ENCODE assay signal across 8 cellular contexts in genomic region chr6:35024601-35025054, GRCh38.
A peak's percentile ranks its signal among the peaks of the same experiment; 100 is the strongest.
DNase-seq lines count a peak whose midpoint lies in the region; ATAC-seq, FAIRE-seq and TF ChIP-seq lines count a peak whose summit lies in the region.

No MANE protein-coding gene starts in this region.

- H3K27me3 Mint-ChIP-seq in activated T-cell treated with anti-CD3 and anti-CD28 coated beads, Interleukin-2, amount 50 U/mL, for 24 hours: no peaks in the 10 kb centered on the region

- H3K36me3 Mint-ChIP-seq in activated T-cell treated with anti-CD3 and anti-CD28 coated beads, Interleukin-2, amount 50 U/mL, for 24 hours (ENCODE audit: low read depth): peaks cover 13% of the 10 kb centered on the region

- peak; percentile 73 for DNase-seq in Caki2 (ENCODE audit: low read depth)
- peak; percentile 8 for DNase-seq in NCI-H146 treated with DMSO at 0.1 percent for 48 hours (lab: John Stamatoyannopoulos, UW; ENCODE audit: unreplicated experiment)
- DNase-seq in caudate nucleus (lab: John Stamatoyannopoulos, UW): peak in 33 of 61 donors; percentile 16 to 63 (median 34)
- peak; percentile 80 for DNase-seq in lung (ENCODE audit: low spot score)
- no peak for DNase-seq in vagina (ENCODE audit: extremely low spot score in 2 of 2)
- DNase-seq in GM10248 (ENCODE audit: extremely low spot score): no peak
- no peak for DNase-seq in activated T-cell treated with anti-CD3 and anti-CD28 coated beads, Interleukin-2, amount 50 U/mL, for 24 hours
- DNase-seq in GM12891 (ENCODE audit: insufficient read length, low spot score): no peak

- TF ChIP-seq POLR2A in vagina (IDR thresholded peaks at IDR 0.05): no peak
- TF ChIP-seq POLR2A in GM12891 (IDR thresholded peaks at IDR 0.05; ENCODE audit: low read depth, low read length): no peak

- H3K4me1 ChIP-seq in lung (ENCODE audit: control insufficient read depth in 2 of 2, insufficient read depth in 2 of 2, low read length in 2 of 2): peaks cover 21 to 30% of the 10 kb centered on the region in 2 donors
- H3K4me1 ChIP-seq in vagina: peaks cover 75% of the 10 kb centered on the region

- no peak for FAIRE-seq in GM12891 (lab: Jason Lieb, UNC)

- intact Hi-C loops in vagina (cut with DNase I): no loop called here

- ATAC-seq in lung (ENCODE audit: insufficient read depth, low FRiP score): peak; percentile 57

- in situ Hi-C loops in Caki2 (cut with HindIII; ENCODE audit: low pct_unique_long_range_greater_than_20kb, low sequenced_read_pairs): no loop called here

- no peaks in the 10 kb centered on the region for H3K27me3 ChIP-seq in lung (ENCODE audit: control insufficient read depth, insufficient read depth)
- H3K27me3 ChIP-seq in vagina: no peaks in the 10 kb centered on the region

- CTCF ChIA-PET in GM10248 (lab: Yijun Ruan, JAX): interaction anchor here (0.8 to 1.3 kb wide), 2 partner anchors 9 to 13 kb away, joined by 4 read pairs; no protein-coding TSS in a partner anchor

- H3K4me3 ChIP-seq in lung (no peak overlapping the region), vagina (no peak overlapping the region)

- no peaks in the 10 kb centered on the region for H3K4me1 Mint-ChIP-seq in activated T-cell treated with anti-CD3 and anti-CD28 coated beads, Interleukin-2, amount 50 U/mL, for 24 hours (ENCODE audit: low read depth)

- POLR2A ChIA-PET in GM10248 (lab: Yijun Ruan, JAX): no interaction called here

- no peak overlapping the region for H3K4me3 Mint-ChIP-seq in activated T-cell treated with anti-CD3 and anti-CD28 coated beads, Interleukin-2, amount 50 U/mL, for 24 hours

- H3K27ac Mint-ChIP-seq in activated T-cell treated with anti-CD3 and anti-CD28 coated beads, Interleukin-2, amount 50 U/mL, for 24 hours: no peak overlapping the region

- H3K9me3 Mint-ChIP-seq in activated T-cell treated with anti-CD3 and anti-CD28 coated beads, Interleukin-2, amount 50 U/mL, for 24 hours: no peaks in the 10 kb centered on the region

- H3K36me3 ChIP-seq in lung (ENCODE audit: control insufficient read depth in 2 of 2, insufficient read depth in 2 of 2, low read length in 2 of 2) (peaks cover 0 to 4% of the 10 kb centered on the region in 2 donors), vagina (no peaks in the 10 kb centered on the region)

- H3K27ac ChIP-seq in caudate nucleus (ENCODE audit: low read depth, low read length) (peak overlapping the region; percentile 79), lung (ENCODE audit: low read depth in 1 of 2, low read length in 1 of 2) (peak overlapping the region; percentile 72 to 80), vagina (peak overlapping the region; percentile 40)

- TF ChIP-seq CTCF in lung (IDR thresholded peaks at IDR 0.05; ENCODE audit: control extremely low read depth, extremely low read depth) (no peak), vagina (IDR thresholded peaks at IDR 0.05) (no peak), GM10248 (IDR thresholded peaks at IDR 0.05; ENCODE audit: control extremely low read depth, extremely low read depth, low read depth, missing control alignments) (no peak)

- WGBS in lung, 2 donors: 23 to 31% methylated on average over 4 of the region's 4 CpGs

- no peaks in the 10 kb centered on the region for H3K9me3 ChIP-seq in lung (ENCODE audit: control insufficient read depth in 2 of 2, insufficient read depth in 1 of 2, low read length in 1 of 2)
- H3K9me3 ChIP-seq in vagina: no peaks in the 10 kb centered on the region

TF ChIP-seq in GM12891, 5 proteins besides CTCF, POLR2A, EP300 and RAD21:
- TF ChIP-seq SPI1 (IDR thresholded peaks at IDR 0.05; ENCODE audit: low read depth, low read length) (no peak), PAX5 (IDR thresholded peaks at IDR 0.05; ENCODE audit: insufficient read depth, low read length, severe bottlenecking) (no peak), POU2F2 (IDR thresholded peaks at IDR 0.05; ENCODE audit: low read depth, low read length) (no peak)
TF ChIP-seq in GM12891: peak in this region for 0.

Comparison
In these comparisons a context has a peak if more than half of its experiments do, and no peak if none do; other contexts are left out.
1. DNase-seq: peak in Caki2 (single experiment), NCI-H146 treated with DMSO at 0.1 percent for 48 hours (single experiment), caudate nucleus (33 of 61) and lung (single experiment); none in vagina (0 of 2), GM10248 (single experiment), activated T-cell treated with anti-CD3 and anti-CD28 coated beads, Interleukin-2, amount 50 U/mL, for 24 hours (single experiment) and GM12891 (single experiment).
2. Peak in every context shown above with its lines, with median percentiles within 50 percentile points of each other: H3K27ac ChIP-seq.